8 cellular contexts compared by ENCODE assay signal in the genomic region with DNA sequence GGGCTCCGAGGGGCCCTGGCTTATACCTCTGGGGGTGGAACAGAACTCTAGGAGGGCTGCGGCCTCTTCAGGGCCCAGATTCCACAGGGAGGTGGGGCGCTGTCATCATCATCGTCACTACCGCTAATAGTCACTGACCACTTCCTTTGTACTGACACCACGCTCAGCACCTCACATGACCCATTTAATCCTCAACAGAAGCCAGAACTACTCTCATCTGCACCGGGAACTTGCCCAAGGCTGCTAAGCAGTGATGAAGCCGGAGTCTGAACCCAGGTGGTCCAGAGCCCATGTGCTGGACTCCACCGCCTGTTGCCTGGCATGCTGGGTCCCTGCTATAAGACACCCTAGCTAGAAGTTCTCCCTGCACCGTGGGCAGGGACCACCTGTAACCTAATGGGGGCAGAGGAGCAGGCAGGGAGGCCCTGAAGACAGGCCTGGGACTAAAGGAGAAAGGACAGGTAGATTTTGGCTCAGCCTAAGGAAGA. TPM values are rescaled to one million over a fixed set of nuclear protein-coding genes. Genes with fewer than 3 reads are reported as not detected.
DNase-seq lines count a peak whose midpoint lies in the region; FAIRE-seq and TF ChIP-seq lines count a peak whose summit lies in the region.

No MANE protein-coding gene starts in this region.

- no peak overlapping the region for H3K4me3 ChIP-seq in GM23248
- no peak overlapping the region for H3K4me3 ChIP-seq in endodermal cell (ENCODE audit: low read length)

- no peak for TF ChIP-seq CTCF in endodermal cell (conservative IDR thresholded peaks at IDR 0.05)
- no peak for TF ChIP-seq CTCF in GM13976 (IDR thresholded peaks at IDR 0.05; ENCODE audit: borderline replicate concordance, control extremely low read depth, extremely low read depth, insufficient read depth, missing control alignments)
- no peak for TF ChIP-seq CTCF in D721Med (IDR thresholded peaks at IDR 0.05; ENCODE audit: insufficient read depth, missing control alignments)

- H3K4me1 ChIP-seq in GM23248 (ENCODE audit: insufficient read depth) (peaks cover 9% of the 10 kb centered on the region), endodermal cell (ENCODE audit: control insufficient read depth, insufficient read depth, low read length) (no peaks in the 10 kb centered on the region)

- no peak for FAIRE-seq in D721Med (lab: Jason Lieb, UNC)

- H3K27me3 Mint-ChIP-seq in T-helper 1 cell treated with Interleukin-12 subunit alpha and Interleukin-12 subunit beta and Interleukin-4 antibody, amounts not matched to agents 30 μg/mL and 1 μg/mL, for 36 hours (ENCODE audit: low read depth): no peaks in the 10 kb centered on the region
- H3K27me3 Mint-ChIP-seq in endodermal cell (ENCODE audit: insufficient read depth): no peaks in the 10 kb centered on the region

- H3K36me3 ChIP-seq in GM23248 (ENCODE audit: low read depth): no peaks in the 10 kb centered on the region
- H3K36me3 ChIP-seq in endodermal cell (ENCODE audit: control insufficient read depth, insufficient read depth, low read length): no peaks in the 10 kb centered on the region

- H3K9me3 Mint-ChIP-seq in T-helper 1 cell treated with Interleukin-12 subunit alpha and Interleukin-12 subunit beta and Interleukin-4 antibody, amounts not matched to agents 30 μg/mL and 1 μg/mL, for 36 hours: no peaks in the 10 kb centered on the region
- H3K9me3 Mint-ChIP-seq in endodermal cell: no peaks in the 10 kb centered on the region

- H3F3A ChIP-seq in GM23248 (ENCODE audit: insufficient read depth): no peaks in the 10 kb centered on the region

- no peak overlapping the region for H2AFZ ChIP-seq in GM23248

- H3K4me2 ChIP-seq in GM23248 (ENCODE audit: unreplicated experiment): no peak overlapping the region

- H3K9me2 ChIP-seq in GM23248 (ENCODE audit: insufficient read depth): no peaks in the 10 kb centered on the region

- no peaks in the 10 kb centered on the region for H4K20me1 ChIP-seq in GM23248 (ENCODE audit: insufficient read depth)

- H3K4me3 Mint-ChIP-seq in T-helper 1 cell treated with Interleukin-12 subunit alpha and Interleukin-12 subunit beta and Interleukin-4 antibody, amounts not matched to agents 30 μg/mL and 1 μg/mL, for 36 hours: peak overlapping the region; percentile 43
- peak overlapping the region; percentile 12 for H3K4me3 Mint-ChIP-seq in endodermal cell

- H3K4me1 Mint-ChIP-seq in T-helper 1 cell treated with Interleukin-12 subunit alpha and Interleukin-12 subunit beta and Interleukin-4 antibody, amounts not matched to agents 30 μg/mL and 1 μg/mL, for 36 hours (ENCODE audit: low read depth): peaks cover 31% of the 10 kb centered on the region
- peaks cover 14% of the 10 kb centered on the region for H3K4me1 Mint-ChIP-seq in endodermal cell

- H3K9ac ChIP-seq in GM23248 (no peak overlapping the region), endodermal cell (ENCODE audit: extremely low read depth, low read length, poor library complexity, severe bottlenecking) (no peak overlapping the region)

- H3K27me3 ChIP-seq in GM23248 (replicated peaks; ENCODE audit: insufficient read depth) (no peaks in the 10 kb centered on the region), endodermal cell (ENCODE audit: control insufficient read depth, insufficient read depth, low read length, poor library complexity, severe bottlenecking) (no peaks in the 10 kb centered on the region)

- H3K9me3 ChIP-seq in GM23248 (ENCODE audit: low read depth): no peaks in the 10 kb centered on the region
- no peaks in the 10 kb centered on the region for H3K9me3 ChIP-seq in endodermal cell (ENCODE audit: control insufficient read depth, low read length)

- WGBS in GM23248 (ENCODE audit: low coverage in 1 of 2, low lambda C conversion rate in 2 of 2, missing lambda C conversion rate in 2 of 2), 2 experiments: 73 to 78% methylated on average over 10 of the region's 10 CpGs
- WGBS in endodermal cell (ENCODE audit: insufficient coverage in 1 of 2, insufficient read length in 1 of 2), 2 experiments: 88 to 94% methylated on average over 5 to 10 of the region's 10 CpGs

- in situ Hi-C loops in GM23248 (cut with MboI) (no loop called here), GM13976 (cut with MboI; ENCODE audit: low sequenced_read_pairs, unreplicated experiment) (no loop called here)

- H3K27ac Mint-ChIP-seq in T-helper 1 cell treated with Interleukin-12 subunit alpha and Interleukin-12 subunit beta and Interleukin-4 antibody, amounts not matched to agents 30 μg/mL and 1 μg/mL, for 36 hours: peak overlapping the region; percentile 85
- H3K27ac Mint-ChIP-seq in endodermal cell: peak overlapping the region; percentile 66

- DNase-seq in GM23248 (peak; percentile 76), endodermal cell (peak; percentile 70), non-pigmented ciliary epithelial cell (ENCODE audit: low read depth) (peak; percentile 79), GM13976 (ENCODE audit: low spot score) (no peak), inferior parietal cortex (ENCODE audit: extremely low spot score) (no peak), D721Med (ENCODE audit: insufficient read length, low spot score) (no peak), mesenteric fat pad (ENCODE audit: low spot score) (no peak)

- peaks cover 28% of the 10 kb centered on the region for H3K36me3 Mint-ChIP-seq in T-helper 1 cell treated with Interleukin-12 subunit alpha and Interleukin-12 subunit beta and Interleukin-4 antibody, amounts not matched to agents 30 μg/mL and 1 μg/mL, for 36 hours (ENCODE audit: low read depth)
- H3K36me3 Mint-ChIP-seq in endodermal cell (ENCODE audit: low read depth): no peaks in the 10 kb centered on the region

- H3K27ac ChIP-seq in GM23248 (no peak overlapping the region), endodermal cell (ENCODE audit: low read depth, low read length) (no peak overlapping the region)

- no peaks in the 10 kb centered on the region for H3K79me2 ChIP-seq in GM23248 (ENCODE audit: insufficient read depth)

RNA-seq across cellular contexts. Expression of a gene that starts 12.0 kb away (rescaled TPM):
- total RNA-seq in GM23248 (2014; rRNA removed; shearing (Covaris generic)): under 0.01 and 0.65 TPM in 2 replicates
- polyA plus RNA-seq in GM23248 (2016; fragmentation: Nextera tagmentation; extraction: Ambion mirVana): 0.06 TPM in 1 of 2 replicates, not detected in the other
- total RNA-seq in endodermal cell (1 to 10 TPM; 6.3 to 6.4 TPM), mesenteric fat pad (12.8 TPM)
- 1.1 TPM for polyA plus RNA-seq in endodermal cell (2013, experiment 1 of 2)
- polyA plus RNA-seq in endodermal cell (2013, experiment 2 of 2): 2.6 TPM

RNA-seq across cellular contexts. Expression of a gene that starts 22.9 kb away (rescaled TPM):
- 17.4 and 22.9 TPM in 2 replicates for total RNA-seq in GM23248 (2014; rRNA removed; shearing (Covaris generic))
- 59.4 and 64.8 TPM in 2 replicates for polyA plus RNA-seq in GM23248 (2016; fragmentation: Nextera tagmentation; extraction: Ambion mirVana)
- total RNA-seq in endodermal cell (10 to 100 TPM; 74.3 to 82.7 TPM), mesenteric fat pad (125 TPM)
- polyA plus RNA-seq in endodermal cell (2013, experiment 1 of 2): 89.2 TPM
- polyA plus RNA-seq in endodermal cell (2013, experiment 2 of 2): 87.4 TPM

RNA-seq across cellular contexts. Expression of a gene that starts 46.2 kb away (rescaled TPM):
- 1.4 and 2.4 TPM in 2 replicates for total RNA-seq in GM23248 (2014; rRNA removed; shearing (Covaris generic))
- polyA plus RNA-seq in GM23248 (2016; fragmentation: Nextera tagmentation; extraction: Ambion mirVana): 1.2 and 2.0 TPM in 2 replicates
- total RNA-seq in endodermal cell: 1 to 10 TPM; 1.6 to 2.7 TPM
- 1.4 TPM for polyA plus RNA-seq in endodermal cell (2013, experiment 1 of 2)
- 0.62 TPM for polyA plus RNA-seq in endodermal cell (2013, experiment 2 of 2)
- total RNA-seq in mesenteric fat pad: 35.7 TPM

RNA-seq across cellular contexts. Expression of a gene that starts 47.6 kb away (rescaled TPM):
- 11.5 and 20.2 TPM in 2 replicates for total RNA-seq in GM23248 (2014; rRNA removed; shearing (Covaris generic))
- 12.4 and 13.3 TPM in 2 replicates for polyA plus RNA-seq in GM23248 (2016; fragmentation: Nextera tagmentation; extraction: Ambion mirVana)
- 10 to 100 TPM; 38.0 to 39.0 TPM for total RNA-seq in endodermal cell
- polyA plus RNA-seq in endodermal cell (2013, experiment 1 of 2): 40.1 TPM
- 37.5 TPM for polyA plus RNA-seq in endodermal cell (2013, experiment 2 of 2)
- 24.6 TPM for total RNA-seq in mesenteric fat pad

Comparison
In these comparisons a context has a peak if more than half of its experiments do, and no peak if none do; other contexts are left out.
1. DNase-seq: peak in GM23248 (single experiment), endodermal cell (single experiment) and non-pigmented ciliary epithelial cell (single experiment); none in GM13976 (single experiment), inferior parietal cortex (single experiment), D721Med (single experiment) and mesenteric fat pad (single experiment).